Comparison of ENCODE assay signal across 14 cellular contexts in the genomic region with DNA sequence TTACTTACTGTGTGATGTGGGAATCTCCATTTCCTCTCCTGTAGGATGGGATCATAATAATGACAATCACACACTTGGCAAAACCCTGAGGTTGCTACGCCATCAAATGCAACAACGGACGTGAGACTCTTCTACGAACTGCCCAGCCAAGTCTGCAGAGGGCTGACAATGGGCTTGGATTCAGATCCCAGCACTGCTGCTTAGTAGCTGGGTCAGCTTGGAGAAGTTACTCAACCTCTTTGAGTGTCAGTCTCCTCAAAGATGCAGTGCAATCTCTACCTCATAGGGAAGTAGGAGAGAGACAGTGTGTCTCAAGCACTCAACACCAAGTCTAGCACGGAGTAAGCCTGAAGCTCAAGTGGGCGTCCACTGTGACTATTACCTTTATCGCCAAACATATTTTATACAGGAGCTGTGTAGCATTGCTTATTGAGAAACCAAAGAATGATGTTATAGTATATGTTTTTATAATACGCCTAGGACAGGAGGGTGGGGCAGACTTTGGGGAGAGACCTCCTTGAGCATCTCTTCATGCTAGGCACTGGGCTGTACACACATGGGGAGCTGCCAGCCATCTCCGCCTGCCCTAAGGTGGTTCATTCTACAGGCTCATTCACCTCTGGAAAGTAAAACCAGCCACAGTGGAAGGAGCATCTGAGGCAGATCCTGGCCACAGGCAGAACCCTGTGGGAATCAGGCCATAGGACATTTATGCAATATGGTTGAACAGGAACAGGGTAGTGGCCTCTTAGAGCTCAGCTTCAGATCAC.
"Had no signal": no experiment of that assay in that cellular context is flagged by ENCODE, and none has a peak within 500 bp of the region (broad histone marks: within the 10 kb centered on the region; RNA-seq: fewer than 3 reads in every experiment).

No MANE protein-coding gene starts in this region.

- H3K4me1 ChIP-seq: uterus had no signal

- ATAC-seq: left colon; natural killer cell; stimulated activated naive B cell treated with anti-CD40 and anti-IgM and Interleukin-4, amounts not matched to agents 10 μg/mL and 1 μg/mL and 100 μg/mL, for 72 hours had no signal

- DNase-seq: activated CD4-positive, alpha-beta T cell treated with anti-CD3 and anti-CD28 coated beads, Interleukin-2, amount 10 ng/mL, durations not matched to agents 24 days and 14 days; activated CD4-positive, CD25-positive, alpha-beta regulatory T cell; activated naive CD4-positive, alpha-beta T cell; activated naive CD8-positive, alpha-beta T cell treated with anti-CD3 and anti-CD28 coated beads, Interleukin-2, amount 10 ng/mL, durations not matched to agents 7 days and 5 days; activated T-cell treated with anti-CD3 and anti-CD28 coated beads for 4 hours; foreskin melanocyte; immature natural killer cell; left colon; natural killer cell; stimulated activated CD4-positive, alpha-beta T cell treated with anti-CD3 and anti-CD28 coated beads, Interleukin-2, amount 100 ng/mL, for 48 hours; stimulated activated naive B cell treated with anti-CD40 and anti-IgM and Interleukin-4, amounts not matched to agents 10 μg/mL and 1 μg/mL and 100 μg/mL, for 72 hours; thyroid gland; uterus had no signal

- H3K9me3 ChIP-seq: thyroid gland, uterus had no signal

- H3K27me3 ChIP-seq: thyroid gland, uterus had no signal

- H3K27ac ChIP-seq: epithelial cell of prostate, thyroid gland, uterus had no signal

- H3K4me3 ChIP-seq: thyroid gland, uterus had no signal

- H3K36me3 ChIP-seq: thyroid gland, uterus had no signal
